In the genomic region with DNA sequence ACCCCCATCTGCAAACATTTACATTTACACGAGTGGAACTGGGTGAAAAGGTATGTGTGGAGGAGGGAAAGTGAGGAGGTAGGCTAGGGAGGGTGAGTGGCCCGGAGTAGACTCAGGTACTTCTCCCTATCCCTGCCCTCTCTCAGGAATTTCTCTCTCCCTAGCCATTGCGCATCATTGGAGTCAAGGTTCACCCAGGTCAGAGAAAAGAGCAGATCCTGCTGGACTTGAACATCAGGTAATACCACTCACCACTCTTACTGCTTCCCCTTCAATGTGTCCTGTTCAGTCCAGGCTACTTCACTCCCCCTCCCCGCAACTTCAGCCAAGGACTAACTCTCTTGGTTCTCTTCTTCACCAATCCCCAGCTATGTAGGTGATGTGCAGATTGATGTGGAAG, we compare ENCODE assay signal across 13 cellular contexts. TPM values are rescaled to one million over a fixed set of nuclear protein-coding genes. Genes with fewer than 3 reads are reported as not detected.
DNase-seq lines count a peak whose midpoint lies in the region; ATAC-seq and TF ChIP-seq lines count a peak whose summit lies in the region.
"Had no signal": no experiment of that assay in that cellular context is flagged by ENCODE, and none has a peak within 500 bp of the region (broad histone marks: within the 10 kb centered on the region; RNA-seq: fewer than 3 reads in every experiment).

No MANE protein-coding gene starts in this region.

- no peaks in the 10 kb centered on the region for H3K27me3 ChIP-seq in CD8-positive, alpha-beta T cell (ENCODE audit: insufficient read depth, low read length)
- H3K27me3 ChIP-seq: stomach had no signal

- H3K27ac ChIP-seq in CD8-positive, alpha-beta T cell (ENCODE audit: low read depth, low read length), result peak overlapping the region; percentile 79

- H3K4me3 ChIP-seq in CD8-positive, alpha-beta T cell (ENCODE audit: low read depth, low read length), result peak overlapping the region; percentile 71

- no peaks in the 10 kb centered on the region for H3K9me3 ChIP-seq in CD8-positive, alpha-beta T cell (ENCODE audit: low read length)
- H3K9me3 ChIP-seq: stomach had no signal

- H3K4me1 Mint-ChIP-seq in CD8-positive, alpha-beta T cell (ENCODE audit: low read depth), result peaks cover 62% of the 10 kb centered on the region
- peaks cover 32 to 35% (median 32%) of the 10 kb centered on the region in 3 donors for H3K4me1 Mint-ChIP-seq in IgD-negative memory B cell
- H3K4me1 Mint-ChIP-seq in brain, result peaks cover 36% of the 10 kb centered on the region
- peaks cover 31% of the 10 kb centered on the region for H3K4me1 Mint-ChIP-seq in progenitor cell of endocrine pancreas (ENCODE audit: low read depth)

- peak overlapping the region; percentile 94 for H3K27ac Mint-ChIP-seq in CD8-positive, alpha-beta T cell
- H3K27ac Mint-ChIP-seq in IgD-negative memory B cell, result peak overlapping the region; percentile 18 to 95 (median 92)
- peak overlapping the region in 2 of 5 experiments; percentile 3 to 23 for H3K27ac Mint-ChIP-seq in brain
- H3K27ac Mint-ChIP-seq in progenitor cell of endocrine pancreas, result no peak overlapping the region

- H3K4me1 ChIP-seq in CD8-positive, alpha-beta T cell (ENCODE audit: insufficient read depth, low read length), result peaks cover 67% of the 10 kb centered on the region

- intact Hi-C loops in CD8-positive, alpha-beta T cell (cut with DNase I, micrococcal nuclease), result no loop called here

- H3K9me3 Mint-ChIP-seq in CD8-positive, alpha-beta T cell, result no peaks in the 10 kb centered on the region
- no peaks in the 10 kb centered on the region for H3K9me3 Mint-ChIP-seq in IgD-negative memory B cell
- H3K9me3 Mint-ChIP-seq in brain, result peaks cover 0 to 3% (median 0%) of the 10 kb centered on the region in 5 experiments
- H3K9me3 Mint-ChIP-seq in progenitor cell of endocrine pancreas (ENCODE audit: low read depth), result no peaks in the 10 kb centered on the region

- H3K27me3 Mint-ChIP-seq in CD8-positive, alpha-beta T cell (ENCODE audit: low read depth), result no peaks in the 10 kb centered on the region
- H3K27me3 Mint-ChIP-seq in IgD-negative memory B cell (peaks cover 2% of the 10 kb centered on the region), brain (peaks cover 16% of the 10 kb centered on the region), progenitor cell of endocrine pancreas (no peaks in the 10 kb centered on the region)

- peaks cover 48% of the 10 kb centered on the region for H3K36me3 ChIP-seq in CD8-positive, alpha-beta T cell (ENCODE audit: insufficient read depth, low read length)

- POLR2A ChIA-PET in CD8-positive, alpha-beta T cell (lab: Charles Lee), result interaction anchor here (1.2 kb wide), 2 partner anchors 18 to 21 kb away, joined by 3 to 4 read pairs; no protein-coding TSS in a partner anchor

- H3K4me3 Mint-ChIP-seq in CD8-positive, alpha-beta T cell, result peak overlapping the region; percentile 97
- H3K4me3 Mint-ChIP-seq in IgD-negative memory B cell, result peak overlapping the region in 3 of 4 donors; percentile 93 to 99 (median 98)
- peak overlapping the region in 3 of 5 experiments; percentile 29 to 99 (median 95) for H3K4me3 Mint-ChIP-seq in brain
- H3K4me3 Mint-ChIP-seq in progenitor cell of endocrine pancreas (ENCODE audit: low read depth), result peak overlapping the region; percentile 67

- H3K36me3 Mint-ChIP-seq in CD8-positive, alpha-beta T cell, result peaks cover 65% of the 10 kb centered on the region
- peaks cover 9% of the 10 kb centered on the region for H3K36me3 Mint-ChIP-seq in IgD-negative memory B cell
- H3K36me3 Mint-ChIP-seq in brain, result peaks cover 41% of the 10 kb centered on the region
- H3K36me3 Mint-ChIP-seq in progenitor cell of endocrine pancreas (ENCODE audit: insufficient read depth), result peaks cover 24% of the 10 kb centered on the region

- no peak for TF ChIP-seq CTCF in CD8-positive, alpha-beta T cell (IDR thresholded peaks at IDR 0.05)
- TF ChIP-seq CTCF in brain (conservative IDR thresholded peaks at IDR 0.05) (no peak), progenitor cell of endocrine pancreas (IDR thresholded peaks at IDR 0.05; ENCODE audit: unreplicated experiment) (no peak)

- no peak for ATAC-seq in CD8-positive, alpha-beta T cell

- CTCF ChIA-PET in CD8-positive, alpha-beta T cell (lab: Charles Lee), result interaction anchor here (1.6 to 6.8 kb wide), 4 partner anchors 11 to 59 kb away, joined by 3 to 51 read pairs (median 8); a partner anchor contains a TSS

- DNase-seq in CD8-positive, alpha-beta T cell, result no peak
- DNase-seq in progenitor cell of endocrine pancreas (ENCODE audit: low spot score, unreplicated experiment) (no peak), NCI-H524 (lab: John Stamatoyannopoulos, UW) (no peak), NCI-H345 treated with DMSO at 0.1 percent for 48 hours (lab: John Stamatoyannopoulos, UW; ENCODE audit: unreplicated experiment) (no peak)
- DNase-seq in activated effector memory CD4-positive, alpha-beta T cell treated with Interleukin-2 at 50 U/mL for 16 hours, result no peak
- DNase-seq: COR-L47; dermis blood vessel endothelial cell; MM.1S; NCI-H2107; stimulated activated CD4-positive, alpha-beta T cell treated with anti-CD3 and anti-CD28 coated beads, Interleukin-4, amount 100 ng/mL, for 4 hours; stomach had no signal

RNA-seq across cellular contexts. Expression of a gene that starts 2.8 kb away (rescaled TPM):
- total RNA-seq in CD8-positive, alpha-beta T cell, result 10 to 100 TPM; 82.4 to 83.0 TPM
- polyA plus RNA-seq in IgD-negative memory B cell, result 156 TPM
- polyA plus RNA-seq in brain (ENCODE audit: insufficient read depth, low read depth, low replicate concordance), result 132 TPM
- 102 TPM in 2 replicates for total RNA-seq in progenitor cell of endocrine pancreas

RNA-seq across cellular contexts. Expression of a gene that starts 12.8 kb away (rescaled TPM):
- 1 to 10 TPM; 9.0 TPM for total RNA-seq in CD8-positive, alpha-beta T cell
- polyA plus RNA-seq in IgD-negative memory B cell, result 2.9 TPM
- polyA plus RNA-seq in brain (ENCODE audit: insufficient read depth, low read depth, low replicate concordance), result 4.0 TPM
- total RNA-seq in progenitor cell of endocrine pancreas, result 12.0 and 13.8 TPM in 2 replicates

RNA-seq across cellular contexts. Expression of a gene that starts 14.4 kb away (rescaled TPM):
- total RNA-seq in CD8-positive, alpha-beta T cell, result 1,000 to 10,000 TPM; 5,791 to 5,914 TPM
- polyA plus RNA-seq in IgD-negative memory B cell (8,874 TPM), brain (ENCODE audit: insufficient read depth, low read depth, low replicate concordance) (3,587 TPM)
- 3,912 and 3,916 TPM in 2 replicates for total RNA-seq in progenitor cell of endocrine pancreas

RNA-seq across cellular contexts. Expression of a gene that starts 21.5 kb away (rescaled TPM):
- total RNA-seq in CD8-positive, alpha-beta T cell, result 1 to 10 TPM; 4.0 to 5.9 TPM
- polyA plus RNA-seq in IgD-negative memory B cell (25.2 TPM), brain (ENCODE audit: insufficient read depth, low read depth, low replicate concordance) (271 TPM)
- 169 and 172 TPM in 2 replicates for total RNA-seq in progenitor cell of endocrine pancreas

RNA-seq across cellular contexts. Expression of a gene that starts 26.5 kb away (rescaled TPM):
- total RNA-seq in CD8-positive, alpha-beta T cell, result 10 to 100 TPM; 61.6 to 62.4 TPM
- polyA plus RNA-seq in IgD-negative memory B cell (112 TPM), brain (ENCODE audit: insufficient read depth, low read depth, low replicate concordance) (169 TPM)
- 103 and 106 TPM in 2 replicates for total RNA-seq in progenitor cell of endocrine pancreas
